In genomic region chr7:95209276-95209675, GRCh38 we compare ENCODE assay signal across 29 cellular contexts.
DNase-seq lines count a peak whose midpoint lies in the region; ATAC-seq and TF ChIP-seq lines count a peak whose summit lies in the region.
"Had no signal": no experiment of that assay in that cellular context is flagged by ENCODE, and none has a peak within 500 bp of the region (broad histone marks: within the 10 kb centered on the region; RNA-seq: fewer than 3 reads in every experiment).

No MANE protein-coding gene starts in this region.

- no peak overlapping the region for H3K4me3 ChIP-seq in SJCRH30
- H3K4me3 ChIP-seq in choroid plexus epithelial cell (ENCODE audit: low read depth, low read length) = no peak overlapping the region
- H3K4me3 ChIP-seq: cardiac muscle cell, gastrocnemius medialis had no signal

- peak overlapping the region; percentile 44 for H3K27ac ChIP-seq in SJCRH30
- H3K27ac ChIP-seq: cardiac muscle cell, gastrocnemius medialis, KMS-11 had no signal

- H3K4me1 ChIP-seq in SJCRH30 = peaks cover 21% of the 10 kb centered on the region
- H3K4me1 ChIP-seq: BE2C had no signal

- no peaks in the 10 kb centered on the region for H3K36me3 ChIP-seq in SJCRH30
- H3K36me3 ChIP-seq: BE2C, cardiac muscle cell, gastrocnemius medialis had no signal

- no peaks in the 10 kb centered on the region for H3K9me3 ChIP-seq in SJCRH30 (replicated peaks)
- H3K9me3 ChIP-seq: BE2C, gastrocnemius medialis, SK-N-SH had no signal

- H3K27me3 ChIP-seq in SJCRH30 = no peaks in the 10 kb centered on the region
- H3K27me3 ChIP-seq: BE2C, cardiac muscle cell, gastrocnemius medialis had no signal

- no peak for TF ChIP-seq CTCF in choroid plexus epithelial cell (conservative IDR thresholded peaks at IDR 0.05; ENCODE audit: low read depth, low read length)

- peak in 1 of 2 experiments; percentile 31 for DNase-seq in SJCRH30
- DNase-seq in choroid plexus epithelial cell (ENCODE audit: low read depth) = peak; percentile 25
- peak; percentile 28 for DNase-seq in kidney tubule cell (ENCODE audit: low spot score)
- DNase-seq in renal cortical epithelial cell (ENCODE audit: low read depth) = peak; percentile 74
- no peak for DNase-seq in hepatic stellate cell (ENCODE audit: low spot score)
- DNase-seq in NCI-H2227 treated with DMSO at 0.1 percent for 48 hours (lab: John Stamatoyannopoulos, UW) = no peak
- DNase-seq: activated CD4-positive, alpha-beta T cell treated with anti-CD3 and anti-CD28 coated beads, Interleukin-2, amount 50 U/mL, for 48 hours; activated CD4-positive, CD25-positive, alpha-beta regulatory T cell treated with anti-CD3 and anti-CD28 coated beads, Interleukin-2, amount 50 U/mL, for 72 hours; activated naive CD4-positive, alpha-beta T cell treated with Interleukin-2 at 50 U/mL for 16 hours; amniotic stem cell; BE2C; CD8-positive, alpha-beta memory T cell; gastrocnemius medialis; H7; MM.1S; NCI-H1105 treated with DMSO at 0.1 percent for 48 hours; NCI-H187 treated with DMSO at 0.1 percent for 48 hours; NCI-H2171; NCI-H510A; SK-N-SH; stimulated activated CD4-positive, alpha-beta T cell treated with anti-CD3 and anti-CD28 coated beads, Interleukin-12 subunit alpha, Interleukin-12 subunit beta, amount 100 ng/mL, for 4 hours; stimulated activated CD4-positive, alpha-beta T cell treated with anti-CD3 and anti-CD28 coated beads, Interleukin-4, amount 100 ng/mL, for 1 hour had no signal

- ATAC-seq in GM18502 (IDR thresholded peaks at IDR 0.05; ENCODE audit: poor library complexity, unreplicated experiment) (no peak), GM18909 (IDR thresholded peaks at IDR 0.05; ENCODE audit: poor library complexity, unreplicated experiment) (no peak)
- ATAC-seq: esophagus mucosa, gastrocnemius medialis, left lobe of liver, sciatic nerve had no signal

Comparison
In these comparisons a context has a peak if more than half of its experiments do, and no peak if none do; other contexts are left out.
1. DNase-seq: peak in choroid plexus epithelial cell (single experiment), kidney tubule cell (single experiment) and renal cortical epithelial cell (single experiment); none in hepatic stellate cell (single experiment) and NCI-H2227 treated with DMSO at 0.1 percent for 48 hours (single experiment).